ENCODE assay signal across 1 cellular context in the genomic region with DNA sequence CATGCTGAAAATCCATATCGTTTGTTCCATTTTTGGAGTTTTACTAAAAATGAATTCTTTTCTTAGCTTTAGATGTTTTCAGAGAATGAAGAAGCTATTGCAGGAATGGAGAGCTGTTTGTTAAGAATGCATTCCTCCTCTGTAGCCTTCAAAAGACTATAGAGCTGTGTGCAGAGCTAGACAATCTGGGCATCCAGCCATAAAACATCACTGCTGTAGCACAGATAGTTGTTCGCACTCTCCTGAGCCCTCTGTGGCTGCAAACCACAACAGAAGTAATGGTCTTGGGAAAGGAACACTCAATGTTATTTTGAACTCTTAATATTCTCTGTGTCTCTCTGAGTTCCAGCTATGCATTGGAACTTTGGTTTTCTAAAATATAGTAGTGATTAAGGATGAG.
A peak's percentile ranks its signal among the peaks of the same experiment; 100 is the strongest.
TF ChIP-seq lines count a peak whose summit lies in the region.

No MANE protein-coding gene starts in this region.

TF ChIP-seq in K562, 482 proteins besides CTCF, POLR2A, EP300 and RAD21 (continued from another document and continues in another):
- TF ChIP-seq ZNF212 (CRISPR knock-in tag; IDR thresholded peaks at IDR 0.05) (no peak), CBX1 (IDR thresholded peaks at IDR 0.05; ENCODE audit: low read depth) (no peak), MAFF (IDR thresholded peaks at IDR 0.05; ENCODE audit: low read length) (no peak), ERF (CRISPR knock-in tag; IDR thresholded peaks at IDR 0.05) (no peak), ZC3H4 (CRISPR knock-in tag; IDR thresholded peaks at IDR 0.05; ENCODE audit: borderline replicate concordance) (no peak), HOXB6 (CRISPR knock-in tag; IDR thresholded peaks at IDR 0.05; ENCODE audit: borderline replicate concordance) (no peak), NFIC (IDR thresholded peaks at IDR 0.05) (peak; percentile 92), ARNT (IDR thresholded peaks at IDR 0.05) (no peak), HDAC2 (IDR thresholded peaks at IDR 0.05) (no peak), XRCC3 (IDR thresholded peaks at IDR 0.05) (no peak), ZNF316 (IDR thresholded peaks at IDR 0.05) (no peak), CREB1 (IDR thresholded peaks at IDR 0.05) (no peak), CREB1 (CRISPR knock-in tag; IDR thresholded peaks at IDR 0.05) (no peak), BCOR (IDR thresholded peaks at IDR 0.05) (0 out of 2 replicates have a peak, but pooled peaks have one; percentile 34), TFAM (CRISPR knock-in tag; conservative IDR thresholded peaks at IDR 0.05) (no peak), ILK (tag; IDR thresholded peaks at IDR 0.05; ENCODE audit: borderline replicate concordance, low read depth) (no peak), NFE2L1 (tag; IDR thresholded peaks at IDR 0.05; ENCODE audit: borderline replicate concordance, low read depth) (no peak), CREB5 (CRISPR knock-in tag; IDR thresholded peaks at IDR 0.05) (no peak), ZNF785 (CRISPR knock-in tag; IDR thresholded peaks at IDR 0.05) (no peak), GTF2F1 (IDR thresholded peaks at IDR 0.05; ENCODE audit: low read depth, low read length) (no peak), NKRF (IDR thresholded peaks at IDR 0.05; ENCODE audit: borderline replicate concordance) (no peak), ZNF134 (CRISPR knock-in tag; conservative IDR thresholded peaks at IDR 0.05) (no peak), TEAD1 (CRISPR knock-in tag; IDR thresholded peaks at IDR 0.05) (0 out of 4 replicates have a peak, but pooled peaks of 1 of the 2 experiments have one; percentile 12), ADNP (tag; IDR thresholded peaks at IDR 0.05) (no peak), FOXK1 (CRISPR knock-in tag; IDR thresholded peaks at IDR 0.05; ENCODE audit: borderline replicate concordance) (no peak), TOE1 (IDR thresholded peaks at IDR 0.05; ENCODE audit: borderline replicate concordance) (no peak), TOE1 (CRISPR knock-in tag; IDR thresholded peaks at IDR 0.05; ENCODE audit: borderline replicate concordance, low read depth) (no peak)
- TF ChIP-seq, protein P1, sequence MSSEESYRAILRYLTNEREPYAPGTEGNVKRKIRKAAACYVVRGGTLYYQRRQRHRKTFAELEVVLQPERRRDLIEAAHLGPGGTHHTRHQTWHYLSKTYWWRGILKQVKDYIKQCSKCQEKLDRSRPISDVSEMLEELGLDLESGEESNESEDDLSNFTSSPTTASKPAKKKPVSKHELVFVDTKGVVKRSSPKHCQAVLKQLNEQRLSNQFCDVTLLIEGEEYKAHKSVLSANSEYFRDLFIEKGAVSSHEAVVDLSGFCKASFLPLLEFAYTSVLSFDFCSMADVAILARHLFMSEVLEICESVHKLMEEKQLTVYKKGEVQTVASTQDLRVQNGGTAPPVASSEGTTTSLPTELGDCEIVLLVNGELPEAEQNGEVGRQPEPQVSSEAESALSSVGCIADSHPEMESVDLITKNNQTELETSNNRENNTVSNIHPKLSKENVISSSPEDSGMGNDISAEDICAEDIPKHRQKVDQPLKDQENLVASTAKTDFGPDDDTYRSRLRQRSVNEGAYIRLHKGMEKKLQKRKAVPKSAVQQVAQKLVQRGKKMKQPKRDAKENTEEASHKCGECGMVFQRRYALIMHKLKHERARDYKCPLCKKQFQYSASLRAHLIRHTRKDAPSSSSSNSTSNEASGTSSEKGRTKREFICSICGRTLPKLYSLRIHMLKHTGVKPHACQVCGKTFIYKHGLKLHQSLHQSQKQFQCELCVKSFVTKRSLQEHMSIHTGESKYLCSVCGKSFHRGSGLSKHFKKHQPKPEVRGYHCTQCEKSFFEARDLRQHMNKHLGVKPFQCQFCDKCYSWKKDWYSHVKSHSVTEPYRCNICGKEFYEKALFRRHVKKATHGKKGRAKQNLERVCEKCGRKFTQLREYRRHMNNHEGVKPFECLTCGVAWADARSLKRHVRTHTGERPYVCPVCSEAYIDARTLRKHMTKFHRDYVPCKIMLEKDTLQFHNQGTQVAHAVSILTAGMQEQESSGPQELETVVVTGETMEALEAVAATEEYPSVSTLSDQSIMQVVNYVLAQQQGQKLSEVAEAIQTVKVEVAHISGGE (CRISPR knock-in tag; IDR thresholded peaks at IDR 0.05), result no peak
- TF ChIP-seq, protein P2, sequence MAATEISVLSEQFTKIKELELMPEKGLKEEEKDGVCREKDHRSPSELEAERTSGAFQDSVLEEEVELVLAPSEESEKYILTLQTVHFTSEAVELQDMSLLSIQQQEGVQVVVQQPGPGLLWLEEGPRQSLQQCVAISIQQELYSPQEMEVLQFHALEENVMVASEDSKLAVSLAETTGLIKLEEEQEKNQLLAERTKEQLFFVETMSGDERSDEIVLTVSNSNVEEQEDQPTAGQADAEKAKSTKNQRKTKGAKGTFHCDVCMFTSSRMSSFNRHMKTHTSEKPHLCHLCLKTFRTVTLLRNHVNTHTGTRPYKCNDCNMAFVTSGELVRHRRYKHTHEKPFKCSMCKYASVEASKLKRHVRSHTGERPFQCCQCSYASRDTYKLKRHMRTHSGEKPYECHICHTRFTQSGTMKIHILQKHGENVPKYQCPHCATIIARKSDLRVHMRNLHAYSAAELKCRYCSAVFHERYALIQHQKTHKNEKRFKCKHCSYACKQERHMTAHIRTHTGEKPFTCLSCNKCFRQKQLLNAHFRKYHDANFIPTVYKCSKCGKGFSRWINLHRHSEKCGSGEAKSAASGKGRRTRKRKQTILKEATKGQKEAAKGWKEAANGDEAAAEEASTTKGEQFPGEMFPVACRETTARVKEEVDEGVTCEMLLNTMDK (IDR thresholded peaks at IDR 0.05; ENCODE audit: borderline replicate concordance, insufficient read depth, low read depth, low read length, poor library complexity, severe bottlenecking), result no peak
- TF ChIP-seq, protein P3, sequence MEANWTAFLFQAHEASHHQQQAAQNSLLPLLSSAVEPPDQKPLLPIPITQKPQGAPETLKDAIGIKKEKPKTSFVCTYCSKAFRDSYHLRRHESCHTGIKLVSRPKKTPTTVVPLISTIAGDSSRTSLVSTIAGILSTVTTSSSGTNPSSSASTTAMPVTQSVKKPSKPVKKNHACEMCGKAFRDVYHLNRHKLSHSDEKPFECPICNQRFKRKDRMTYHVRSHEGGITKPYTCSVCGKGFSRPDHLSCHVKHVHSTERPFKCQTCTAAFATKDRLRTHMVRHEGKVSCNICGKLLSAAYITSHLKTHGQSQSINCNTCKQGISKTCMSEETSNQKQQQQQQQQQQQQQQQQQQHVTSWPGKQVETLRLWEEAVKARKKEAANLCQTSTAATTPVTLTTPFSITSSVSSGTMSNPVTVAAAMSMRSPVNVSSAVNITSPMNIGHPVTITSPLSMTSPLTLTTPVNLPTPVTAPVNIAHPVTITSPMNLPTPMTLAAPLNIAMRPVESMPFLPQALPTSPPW (CRISPR knock-in tag; IDR thresholded peaks at IDR 0.05), result no peak
- TF ChIP-seq, protein P4, sequence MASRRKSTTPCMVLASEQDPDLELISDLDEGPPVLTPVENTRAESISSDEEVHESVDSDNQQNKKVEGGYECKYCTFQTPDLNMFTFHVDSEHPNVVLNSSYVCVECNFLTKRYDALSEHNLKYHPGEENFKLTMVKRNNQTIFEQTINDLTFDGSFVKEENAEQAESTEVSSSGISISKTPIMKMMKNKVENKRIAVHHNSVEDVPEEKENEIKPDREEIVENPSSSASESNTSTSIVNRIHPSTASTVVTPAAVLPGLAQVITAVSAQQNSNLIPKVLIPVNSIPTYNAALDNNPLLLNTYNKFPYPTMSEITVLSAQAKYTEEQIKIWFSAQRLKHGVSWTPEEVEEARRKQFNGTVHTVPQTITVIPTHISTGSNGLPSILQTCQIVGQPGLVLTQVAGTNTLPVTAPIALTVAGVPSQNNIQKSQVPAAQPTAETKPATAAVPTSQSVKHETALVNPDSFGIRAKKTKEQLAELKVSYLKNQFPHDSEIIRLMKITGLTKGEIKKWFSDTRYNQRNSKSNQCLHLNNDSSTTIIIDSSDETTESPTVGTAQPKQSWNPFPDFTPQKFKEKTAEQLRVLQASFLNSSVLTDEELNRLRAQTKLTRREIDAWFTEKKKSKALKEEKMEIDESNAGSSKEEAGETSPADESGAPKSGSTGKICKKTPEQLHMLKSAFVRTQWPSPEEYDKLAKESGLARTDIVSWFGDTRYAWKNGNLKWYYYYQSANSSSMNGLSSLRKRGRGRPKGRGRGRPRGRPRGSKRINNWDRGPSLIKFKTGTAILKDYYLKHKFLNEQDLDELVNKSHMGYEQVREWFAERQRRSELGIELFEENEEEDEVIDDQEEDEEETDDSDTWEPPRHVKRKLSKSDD (conservative IDR thresholded peaks at IDR 0.05; ENCODE audit: low read length), result no peak
- TF ChIP-seq, protein P5, sequence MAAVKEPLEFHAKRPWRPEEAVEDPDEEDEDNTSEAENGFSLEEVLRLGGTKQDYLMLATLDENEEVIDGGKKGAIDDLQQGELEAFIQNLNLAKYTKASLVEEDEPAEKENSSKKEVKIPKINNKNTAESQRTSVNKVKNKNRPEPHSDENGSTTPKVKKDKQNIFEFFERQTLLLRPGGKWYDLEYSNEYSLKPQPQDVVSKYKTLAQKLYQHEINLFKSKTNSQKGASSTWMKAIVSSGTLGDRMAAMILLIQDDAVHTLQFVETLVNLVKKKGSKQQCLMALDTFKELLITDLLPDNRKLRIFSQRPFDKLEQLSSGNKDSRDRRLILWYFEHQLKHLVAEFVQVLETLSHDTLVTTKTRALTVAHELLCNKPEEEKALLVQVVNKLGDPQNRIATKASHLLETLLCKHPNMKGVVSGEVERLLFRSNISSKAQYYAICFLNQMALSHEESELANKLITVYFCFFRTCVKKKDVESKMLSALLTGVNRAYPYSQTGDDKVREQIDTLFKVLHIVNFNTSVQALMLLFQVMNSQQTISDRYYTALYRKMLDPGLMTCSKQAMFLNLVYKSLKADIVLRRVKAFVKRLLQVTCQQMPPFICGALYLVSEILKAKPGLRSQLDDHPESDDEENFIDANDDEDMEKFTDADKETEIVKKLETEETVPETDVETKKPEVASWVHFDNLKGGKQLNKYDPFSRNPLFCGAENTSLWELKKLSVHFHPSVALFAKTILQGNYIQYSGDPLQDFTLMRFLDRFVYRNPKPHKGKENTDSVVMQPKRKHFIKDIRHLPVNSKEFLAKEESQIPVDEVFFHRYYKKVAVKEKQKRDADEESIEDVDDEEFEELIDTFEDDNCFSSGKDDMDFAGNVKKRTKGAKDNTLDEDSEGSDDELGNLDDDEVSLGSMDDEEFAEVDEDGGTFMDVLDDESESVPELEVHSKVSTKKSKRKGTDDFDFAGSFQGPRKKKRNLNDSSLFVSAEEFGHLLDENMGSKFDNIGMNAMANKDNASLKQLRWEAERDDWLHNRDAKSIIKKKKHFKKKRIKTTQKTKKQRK (IDR thresholded peaks at IDR 0.05; ENCODE audit: borderline replicate concordance, low read depth, low read length), result no peak
- TF ChIP-seq, protein P6, sequence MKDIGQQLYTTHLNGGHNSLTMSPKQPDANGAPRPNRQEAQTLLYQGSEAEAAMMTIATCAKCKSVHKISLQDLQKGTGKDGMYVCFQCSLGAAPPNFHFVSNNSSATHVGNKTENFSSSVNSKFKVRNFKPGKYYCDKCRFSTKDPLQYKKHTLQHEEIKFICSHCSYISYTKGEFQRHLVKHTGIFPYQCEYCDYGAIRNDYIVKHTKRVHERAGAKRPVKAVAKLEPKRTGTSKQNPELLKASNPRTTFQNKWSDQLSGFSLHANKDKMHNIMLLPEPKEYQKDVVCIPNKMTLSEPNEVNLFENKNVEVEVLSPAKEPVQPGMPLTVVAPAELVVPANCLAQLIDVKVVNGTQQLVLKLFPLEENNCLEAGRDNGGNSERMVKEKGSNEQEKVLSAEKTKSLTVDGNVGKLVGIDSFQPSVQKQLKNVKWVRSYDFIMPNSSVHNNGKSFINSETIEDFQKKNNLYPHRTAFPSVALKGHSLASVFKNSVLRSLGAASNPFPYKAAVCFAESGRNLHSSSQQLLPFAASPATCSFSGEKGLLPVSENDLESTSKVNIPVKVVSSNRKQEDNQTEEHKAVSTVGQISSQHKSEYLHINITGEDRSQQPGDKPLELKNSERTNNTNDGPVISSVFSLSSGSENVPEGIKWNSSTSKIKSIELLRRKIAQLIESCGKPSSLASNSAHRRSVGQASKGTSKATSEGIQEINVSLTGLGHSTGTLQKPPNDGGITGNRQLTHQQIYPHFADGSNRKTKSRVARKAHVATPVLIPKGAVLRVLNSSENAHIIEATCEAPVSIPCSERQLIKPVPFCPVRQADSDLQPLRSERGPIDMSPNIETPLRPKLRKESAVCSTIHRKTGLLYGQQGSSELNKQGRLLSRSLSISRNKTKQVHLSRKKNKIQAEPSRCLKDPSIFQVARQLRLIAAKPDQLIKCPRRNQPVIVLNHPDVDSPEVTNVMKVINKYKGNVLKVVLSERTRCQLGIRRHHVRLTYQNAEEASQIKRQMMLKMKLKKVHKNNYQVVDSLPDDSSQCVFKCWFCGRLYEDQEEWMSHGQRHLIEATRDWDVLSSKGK (CRISPR knock-in tag; IDR thresholded peaks at IDR 0.05), result no peak
